17 cellular contexts compared by ENCODE assay signal in the genomic region with DNA sequence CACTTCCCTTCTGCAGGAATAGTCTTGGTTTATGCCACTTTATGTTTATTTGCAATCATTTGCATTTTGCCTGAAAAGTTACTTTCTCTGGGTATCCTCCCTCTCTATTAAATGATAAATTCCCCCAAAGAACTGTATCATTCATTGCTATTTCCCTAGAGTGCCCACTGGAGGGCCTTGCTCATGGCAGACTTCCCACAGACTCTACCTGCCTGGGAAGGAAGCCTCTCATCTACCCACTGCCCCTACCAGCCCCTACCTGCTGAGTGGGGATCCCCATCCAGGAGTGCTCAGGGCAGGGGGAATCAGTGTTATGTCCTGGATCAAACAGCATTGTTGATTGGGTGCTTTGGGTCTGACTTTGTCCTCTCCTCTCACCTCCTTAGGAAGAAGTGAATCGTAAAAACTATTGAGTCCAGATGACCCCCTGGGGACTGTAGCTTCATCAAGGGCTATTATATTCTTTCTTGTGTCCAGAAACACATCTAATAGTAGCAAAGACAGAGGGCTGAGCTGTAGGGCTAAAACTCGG.
DNase-seq lines count a peak whose midpoint lies in the region; ATAC-seq and TF ChIP-seq lines count a peak whose summit lies in the region.
"Had no signal": no experiment of that assay in that cellular context is flagged by ENCODE, and none has a peak within 500 bp of the region (broad histone marks: within the 10 kb centered on the region; RNA-seq: fewer than 3 reads in every experiment).

No MANE protein-coding gene starts in this region.

- ATAC-seq in GM18870 (IDR thresholded peaks at IDR 0.05; ENCODE audit: unreplicated experiment) (no peak), HG03460 (IDR thresholded peaks at IDR 0.05; ENCODE audit: unreplicated experiment) (no peak)
- ATAC-seq: mucosa of descending colon; pancreas; stimulated activated naive CD8-positive, alpha-beta T cell treated with anti-CD3 and anti-CD28 coated beads, Interleukin-15, amount 100 ng/mL, for 72 hours had no signal

- peak overlapping the region in 3 of 11 experiments; percentile 17 to 38 (median 22); a peak in 2 of 22 replicates for H3K9ac ChIP-seq in BLaER1 treated with 17β-estradiol and CSF1 and Interleukin-3, amounts not matched to agents 10 nM and 100 nM

- H3K27ac ChIP-seq in BLaER1 treated with 17β-estradiol and CSF1 and Interleukin-3, amounts not matched to agents 10 nM and 100 nM, result peak overlapping the region in 4 of 11 experiments; percentile 32 to 67 (median 56); a peak in 7 of 22 replicates
- H3K27ac ChIP-seq in HEK293 (ENCODE audit: extremely low read depth, low read depth, low read length) (no peak overlapping the region), VCaP (no peak overlapping the region)
- H3K27ac ChIP-seq: pancreas, spleen had no signal

- CTCF ChIA-PET in HEK293 (lab: Yijun Ruan, JAX), result interaction anchor here (0.9 to 3.1 kb wide), 5 partner anchors 11 to 109 kb away, joined by 3 to 9 read pairs (median 4); no protein-coding TSS in a partner anchor

- POLR2A ChIA-PET in HEK293 (lab: Yijun Ruan, JAX), result no interaction called here

- H3K4me3 ChIP-seq in BLaER1 treated with 17β-estradiol and CSF1 and Interleukin-3, amounts not matched to agents 10 nM and 100 nM, result no peak overlapping the region
- no peak overlapping the region for H3K4me3 ChIP-seq in HEK293 (ENCODE audit: low read depth, low read length)
- H3K4me3 ChIP-seq: mucosa of descending colon, pancreas, spleen had no signal

- no peaks in the 10 kb centered on the region for H4K20me1 ChIP-seq in BLaER1 treated with 17β-estradiol and CSF1 and Interleukin-3, amounts not matched to agents 10 nM and 100 nM

- H3K36me3 ChIP-seq in BLaER1 treated with 17β-estradiol and CSF1 and Interleukin-3, amounts not matched to agents 10 nM and 100 nM, result no peaks in the 10 kb centered on the region
- no peaks in the 10 kb centered on the region for H3K36me3 ChIP-seq in HEK293 (ENCODE audit: control insufficient read depth in 2 of 2, insufficient read depth in 1 of 2, low read length in 2 of 2)
- H3K36me3 ChIP-seq: pancreas, spleen had no signal

- no peaks in the 10 kb centered on the region for H3K9me3 ChIP-seq in BLaER1 treated with 17β-estradiol and CSF1 and Interleukin-3, amounts not matched to agents 10 nM and 100 nM (replicated peaks in 1 of 11)
- no peaks in the 10 kb centered on the region for H3K9me3 ChIP-seq in HEK293 (ENCODE audit: control insufficient read depth, insufficient read depth, low read depth, low read length)
- H3K9me3 ChIP-seq: mucosa of descending colon, pancreas, spleen had no signal

- peak overlapping the region; percentile 51 to 85 (median 66); a peak in 20 of 22 replicates for H3K4me2 ChIP-seq in BLaER1 treated with 17β-estradiol and CSF1 and Interleukin-3, amounts not matched to agents 10 nM and 100 nM

- DNase-seq in kidney tubule cell (ENCODE audit: low spot score) (peak; percentile 4), hippocampal formation (lab: John Stamatoyannopoulos, UW) (no peak), NCI-H2029 treated with DMSO at 0.1 percent for 48 hours (lab: John Stamatoyannopoulos, UW) (no peak)
- DNase-seq: activated CD4-positive, alpha-beta T cell treated with anti-CD3 and anti-CD28 coated beads, Interleukin-2, amount 50 U/mL, for 4 hours; C1 segment of cervical spinal cord; mucosa of descending colon; NCI-H2029; NCI-H774; SHP77 treated with DMSO at 0.1 percent for 48 hours; spleen; stimulated activated naive CD8-positive, alpha-beta T cell treated with anti-CD3 and anti-CD28 coated beads, Interleukin-15, amount 100 ng/mL, for 72 hours had no signal

- TF ChIP-seq CTCF in HEK293 (tag by site-specific recombination; IDR thresholded peaks at IDR 0.05) (no peak), VCaP (conservative IDR thresholded peaks at IDR 0.05) (peak; percentile 24; the same call in 1 of the 2 replicates)

- H3K27me3 ChIP-seq in BLaER1 treated with 17β-estradiol and CSF1 and Interleukin-3, amounts not matched to agents 10 nM and 100 nM, result no peaks in the 10 kb centered on the region
- H3K27me3 ChIP-seq: pancreas had no signal

- H3K4me1 ChIP-seq in BLaER1 treated with 17β-estradiol and CSF1 and Interleukin-3, amounts not matched to agents 10 nM and 100 nM, result peaks cover 29 to 53% (median 45%) of the 10 kb centered on the region in 10 experiments
- H3K4me1 ChIP-seq in HEK293 (ENCODE audit: control insufficient read depth, insufficient read depth, low read length), result no peaks in the 10 kb centered on the region
- H3K4me1 ChIP-seq: pancreas, spleen had no signal

TF ChIP-seq in HEK293, 187 proteins besides CTCF, POLR2A, EP300 and RAD21:
- TF ChIP-seq GLIS1 (tag by site-specific recombination; IDR thresholded peaks at IDR 0.05) (peak; percentile 20; the same call in 1 of the 2 replicates), ZNF768 (tag by site-specific recombination; IDR thresholded peaks at IDR 0.05) (no peak)
